Comparison of ENCODE assay signal across 18 cellular contexts in genomic region chr17:37567137-37567927, GRCh38. TPM values are rescaled to one million over a fixed set of nuclear protein-coding genes. Genes with fewer than 3 reads are reported as not detected.
DNase-seq lines count a peak whose midpoint lies in the region; ATAC-seq, FAIRE-seq and TF ChIP-seq lines count a peak whose summit lies in the region.
"Had no signal": no experiment of that assay in that cellular context is flagged by ENCODE, and none has a peak within 500 bp of the region (broad histone marks: within the 10 kb centered on the region; RNA-seq: fewer than 3 reads in every experiment).

No MANE protein-coding gene starts in this region.

- no peak overlapping the region for H4K5ac ChIP-seq in H9 (ENCODE audit: insufficient read length, low read depth, low read length)

- H3K4me3 Mint-ChIP-seq in astrocyte (ENCODE audit: unreplicated experiment) (no peak overlapping the region), H9 (no peak overlapping the region)

- H3K9me3 Mint-ChIP-seq in astrocyte (ENCODE audit: unreplicated experiment), result peaks cover 3% of the 10 kb centered on the region
- peaks cover 6% of the 10 kb centered on the region in 2 experiments for H3K9me3 Mint-ChIP-seq in H9

- H3K4me1 ChIP-seq in astrocyte (ENCODE audit: insufficient read depth, low read length), result peaks cover 4% of the 10 kb centered on the region
- H3K4me1 ChIP-seq in mucosa of descending colon (ENCODE audit: low read depth), result peaks cover 3% of the 10 kb centered on the region
- H3K4me1 ChIP-seq in H9 (ENCODE audit: insufficient read depth, low read length), result no peaks in the 10 kb centered on the region
- H3K4me1 ChIP-seq: BLaER1 had no signal

- H3K23me2 ChIP-seq in H9 (ENCODE audit: insufficient read length, low read depth, low read length, poor library complexity, severe bottlenecking), result no peaks in the 10 kb centered on the region

- H3K4me1 Mint-ChIP-seq in astrocyte (ENCODE audit: low read depth, unreplicated experiment) (no peaks in the 10 kb centered on the region), H9 (peaks cover 3 to 6% of the 10 kb centered on the region in 2 experiments)

- H4K91ac ChIP-seq in H9 (ENCODE audit: insufficient read length, low read depth, low read length), result no peak overlapping the region

- ATAC-seq in mucosa of descending colon (peak; percentile 47), HG03095 (IDR thresholded peaks at IDR 0.05; ENCODE audit: unreplicated experiment) (no peak)

- no peak for FAIRE-seq in astrocyte (lab: Jason Lieb, UNC)
- FAIRE-seq: GM12892 had no signal

- DNase-seq in DMS153 (lab: John Stamatoyannopoulos, UW), result peak; percentile 5
- DNase-seq in DMS153 treated with DMSO at 0.1 percent for 48 hours (lab: John Stamatoyannopoulos, UW; ENCODE audit: unreplicated experiment), result no peak
- DNase-seq in NCI-H2029 (lab: John Stamatoyannopoulos, UW), result peak; percentile 52
- peak; percentile 28 for DNase-seq in astrocyte (ENCODE audit: low read depth)
- no peak for DNase-seq in mucosa of descending colon
- DNase-seq in nucleus accumbens (lab: John Stamatoyannopoulos, UW), result no peak
- no peak for DNase-seq in H9
- DNase-seq: DMS53; NCI-H1436; NCI-H2081 treated with DMSO at 0.1 percent for 48 hours; NCI-H226; NCI-H526; NK-92 treated with Interleukin-12 subunit alpha and Interleukin-12 subunit beta, amount 100 ng/mL, for 24 hours; OCI-M1 had no signal

- H3K4me2 ChIP-seq in astrocyte (ENCODE audit: low read length) (no peak overlapping the region), H9 (ENCODE audit: insufficient read depth, insufficient read length, low read length) (no peak overlapping the region)
- H3K4me2 ChIP-seq: BLaER1 had no signal

- no peaks in the 10 kb centered on the region for H3K79me1 ChIP-seq in H9 (ENCODE audit: insufficient read depth, low read depth, low read length, poor library complexity, severe bottlenecking)

- no peak overlapping the region for H3T11ph ChIP-seq in H9 (ENCODE audit: low read length)

- no peak overlapping the region for H3K18ac ChIP-seq in H9 (ENCODE audit: insufficient read length, low read depth, low read length)

- no peak overlapping the region for H2BK20ac ChIP-seq in H9 (ENCODE audit: low read depth, low read length, poor library complexity, severe bottlenecking)

- no peak overlapping the region for H2BK5ac ChIP-seq in H9 (ENCODE audit: insufficient read length, low read length)

- no peak for TF ChIP-seq CTCF in astrocyte (IDR thresholded peaks at IDR 0.05; ENCODE audit: insufficient read depth, low read depth, low read length)
- TF ChIP-seq CTCF in mucosa of descending colon (IDR thresholded peaks at IDR 0.05), result no peak
- TF ChIP-seq CTCF in H9 (conservative IDR thresholded peaks at IDR 0.05), result no peak

- H2AFZ ChIP-seq in astrocyte (ENCODE audit: low read depth, low read length) (no peak overlapping the region), H9 (ENCODE audit: low read length) (no peak overlapping the region)

- H3K9me3 ChIP-seq in astrocyte (ENCODE audit: insufficient read depth, low read depth, low read length) (no peaks in the 10 kb centered on the region), mucosa of descending colon (no peaks in the 10 kb centered on the region), H9 (ENCODE audit: control insufficient read depth, low read depth, low read length) (no peaks in the 10 kb centered on the region)

- H3K27ac ChIP-seq in astrocyte (ENCODE audit: low read depth, low read length) (no peak overlapping the region), H9 (ENCODE audit: insufficient read length, low read depth, low read length) (no peak overlapping the region)
- H3K27ac ChIP-seq: 22Rv1, BLaER1 had no signal

- no peak overlapping the region for H3K9ac ChIP-seq in astrocyte (ENCODE audit: low read length)
- no peak overlapping the region for H3K9ac ChIP-seq in H9 (ENCODE audit: extremely low read depth, insufficient read length, low read length)
- H3K9ac ChIP-seq: BLaER1 had no signal

- H2BK15ac ChIP-seq in H9 (ENCODE audit: low read depth, low read length), result no peak overlapping the region

- no peak overlapping the region for H3K56ac ChIP-seq in H9 (ENCODE audit: insufficient read length, low read depth, low read length)

- H3K27me3 Mint-ChIP-seq in astrocyte (ENCODE audit: low read depth, unreplicated experiment), result no peaks in the 10 kb centered on the region
- H3K27me3 Mint-ChIP-seq in H9 (ENCODE audit: low read depth), result no peaks in the 10 kb centered on the region

- H3K23ac ChIP-seq in H9 (ENCODE audit: insufficient read length, low read depth, low read length), result no peak overlapping the region

- H2BK120ac ChIP-seq in H9 (ENCODE audit: low read depth, low read length, poor library complexity, severe bottlenecking), result no peak overlapping the region

- H3K36me3 ChIP-seq in astrocyte (ENCODE audit: insufficient read depth, low read length) (peaks cover 38% of the 10 kb centered on the region), mucosa of descending colon (ENCODE audit: low read depth) (peaks cover 6% of the 10 kb centered on the region)

- H4K8ac ChIP-seq in H9 (replicated peaks; ENCODE audit: insufficient read length, low read depth, low read length), result no peak overlapping the region

- H3K4me3 ChIP-seq in astrocyte (ENCODE audit: insufficient read depth, low read depth, low read length) (no peak overlapping the region), mucosa of descending colon (no peak overlapping the region)
- H3K4me3 ChIP-seq: BLaER1 had no signal

- H3K27ac Mint-ChIP-seq in astrocyte (ENCODE audit: unreplicated experiment), result no peak overlapping the region
- no peak overlapping the region for H3K27ac Mint-ChIP-seq in H9

- no peak overlapping the region for H2AK5ac ChIP-seq in H9 (ENCODE audit: insufficient read length, low read length)

- H2BK12ac ChIP-seq in H9 (ENCODE audit: insufficient read length, low read depth, low read length), result no peak overlapping the region

- H3K79me2 ChIP-seq in astrocyte (ENCODE audit: insufficient read depth, low read length) (no peaks in the 10 kb centered on the region), H9 (ENCODE audit: insufficient read depth, low read length) (no peaks in the 10 kb centered on the region)

- H3K36me3 Mint-ChIP-seq in astrocyte (ENCODE audit: low read depth, unreplicated experiment) (peaks cover 11% of the 10 kb centered on the region), H9 (ENCODE audit: insufficient read depth in 1 of 3, low read depth in 3 of 3) (peaks cover 32 to 62% (median 53%) of the 10 kb centered on the region in 3 experiments)

- intact Hi-C loops in mucosa of descending colon (cut with DNase I, micrococcal nuclease), result no loop called here

- H3K4ac ChIP-seq in H9 (ENCODE audit: low read depth, low read length), result no peak overlapping the region

- H3K27me3 ChIP-seq in astrocyte (ENCODE audit: insufficient read depth, low read length) (no peaks in the 10 kb centered on the region), H9 (ENCODE audit: insufficient read depth, low read length) (no peaks in the 10 kb centered on the region)
- H3K27me3 ChIP-seq: BLaER1 had no signal

- no peak overlapping the region for H3K14ac ChIP-seq in H9 (ENCODE audit: insufficient read depth, low read length)

- no CpG with 5 or more reads among the region's 6 CpGs for WGBS in H9 (ENCODE audit: extremely low coverage, insufficient read length, low lambda C conversion rate)

- H4K20me1 ChIP-seq in astrocyte (ENCODE audit: insufficient read depth, low read length), result peaks cover 3% of the 10 kb centered on the region
- no peaks in the 10 kb centered on the region for H4K20me1 ChIP-seq in H9 (ENCODE audit: control insufficient read depth, insufficient read depth, insufficient read length)

RNA-seq across cellular contexts. Expression of gene SYNRG, which starts 41.9 kb away (rescaled TPM):
- total RNA-seq in astrocyte (31.1 and 31.3 TPM in 2 replicates), mucosa of descending colon (10 to 100 TPM; 36.8 to 46.2 (median 38.1) TPM), H9 (2021) (27.5 and 30.5 TPM in 2 replicates)

Comparison
In these comparisons a context has a peak if more than half of its experiments do, and no peak if none do; other contexts are left out.
1. DNase-seq: peak in DMS153 (single experiment), NCI-H2029 (single experiment) and astrocyte (single experiment); none in DMS153 treated with DMSO at 0.1 percent for 48 hours (single experiment), mucosa of descending colon (0 of 3), nucleus accumbens (0 of 56) and H9 (single experiment).